ENCODE assay signal across 14 cellular contexts in genomic region chr7:79531116-79531515, GRCh38.
"Had no signal": no experiment of that assay in that cellular context is flagged by ENCODE, and none has a peak within 500 bp of the region (broad histone marks: within the 10 kb centered on the region; RNA-seq: fewer than 3 reads in every experiment).

No MANE protein-coding gene starts in this region.

- H3K36me3 Mint-ChIP-seq: naive B cell had no signal

- H3K27me3 ChIP-seq: colonic mucosa, esophagus squamous epithelium, neutrophil, right atrium auricular region had no signal

- H3K4me1 ChIP-seq: colonic mucosa, esophagus squamous epithelium had no signal

- H3K4me3 ChIP-seq: colonic mucosa, esophagus squamous epithelium, right atrium auricular region had no signal

- DNase-seq: colonic mucosa; dermis blood vessel endothelial cell; esophagus squamous epithelium; foreskin fibroblast; hippocampal formation; mesendoderm; naive B cell; small intestine; stimulated activated CD4-positive, alpha-beta T cell treated with anti-CD3 and anti-CD28 coated beads, Interleukin-12 subunit alpha, Interleukin-12 subunit beta, amount 100 ng/mL, for 4 hours; stimulated activated naive CD4-positive, alpha-beta T cell treated with Interleukin-2 at 50 U/mL for 16 hours; trophoblast cell had no signal

- H3K4me1 Mint-ChIP-seq: naive B cell had no signal

- H3K36me3 ChIP-seq: colonic mucosa, esophagus squamous epithelium, neutrophil, right atrium auricular region had no signal

- H3K9me3 ChIP-seq: colonic mucosa, esophagus squamous epithelium, neutrophil, right atrium auricular region had no signal

- H3K4me3 Mint-ChIP-seq: naive B cell, nephron had no signal

- H3K27me3 Mint-ChIP-seq: naive B cell had no signal

- H3K27ac Mint-ChIP-seq: naive B cell, nephron had no signal

- H3K27ac ChIP-seq: colonic mucosa, esophagus squamous epithelium, neutrophil, right atrium auricular region had no signal
